ENCODE assay signal across 2 cellular contexts in the genomic region with DNA sequence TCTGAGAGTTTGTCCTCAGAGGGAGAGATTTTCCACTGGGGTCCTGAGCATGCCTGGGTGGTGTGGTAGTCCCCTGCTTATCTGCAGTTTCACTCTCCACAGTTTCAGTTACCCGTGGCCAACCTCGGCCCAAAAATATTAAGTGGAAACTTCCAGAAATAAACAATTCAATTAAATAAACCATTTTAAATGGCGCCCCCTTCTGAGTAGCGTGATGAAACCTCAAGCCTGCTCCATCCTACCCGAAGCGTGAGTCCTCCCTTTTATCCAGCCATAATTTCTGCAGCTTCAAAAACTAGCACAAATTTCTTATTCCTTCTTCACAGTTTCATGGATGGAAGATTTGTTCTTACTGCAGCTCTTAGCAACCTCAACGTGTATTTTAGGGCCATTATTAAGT.
TF ChIP-seq lines count a peak whose summit lies in the region.

No MANE protein-coding gene starts in this region.

TF ChIP-seq in IMR-90, 13 proteins besides CTCF, POLR2A, EP300 and RAD21:
- no peak for TF ChIP-seq MAFK (IDR thresholded peaks at IDR 0.05; ENCODE audit: low read depth, low read length)
- TF ChIP-seq MAZ (IDR thresholded peaks at IDR 0.05; ENCODE audit: borderline replicate concordance, low read depth, low read length), result no peak
- no peak for TF ChIP-seq RCOR1 (IDR thresholded peaks at IDR 0.05; ENCODE audit: insufficient replicate concordance, low read length)

TF ChIP-seq in H1, 55 proteins besides CTCF, POLR2A, EP300 and RAD21:
- TF ChIP-seq CHD1 (IDR thresholded peaks at IDR 0.05; ENCODE audit: low read depth, low read length) (no peak), ASH2L (IDR thresholded peaks at IDR 0.05; ENCODE audit: low read length) (no peak), POLR2AphosphoS5 (IDR thresholded peaks at IDR 0.05; ENCODE audit: low read depth, low read length) (no peak), BCL11A (IDR thresholded peaks at IDR 0.05; ENCODE audit: low read depth in 2 of 2, low read length in 2 of 2) (no peak), CHD2 (IDR thresholded peaks at IDR 0.05; ENCODE audit: low read length) (no peak), NANOG (IDR thresholded peaks at IDR 0.05; ENCODE audit: insufficient read depth, low read depth, low read length, poor library complexity, severe bottlenecking) (no peak), KDM5A (IDR thresholded peaks at IDR 0.05; ENCODE audit: low read length) (no peak), GTF2F1 (IDR thresholded peaks at IDR 0.05; ENCODE audit: borderline replicate concordance, low read depth, low read length) (no peak), JUN (IDR thresholded peaks at IDR 0.05; ENCODE audit: low read depth, low read length) (no peak), SIN3A (conservative IDR thresholded peaks at IDR 0.05 in 1 of 2, IDR thresholded peaks at IDR 0.05 in 1 of 2; ENCODE audit: low read depth in 1 of 2, low read length in 2 of 2) (no peak), SAP30 (IDR thresholded peaks at IDR 0.05; ENCODE audit: insufficient read depth, insufficient replicate concordance, low read length) (no peak), PHF8 (conservative IDR thresholded peaks at IDR 0.05; ENCODE audit: low read depth, low read length) (no peak), SIRT6 (IDR thresholded peaks at IDR 0.05; ENCODE audit: low read length) (no peak)
- TF ChIP-seq, protein P1, sequence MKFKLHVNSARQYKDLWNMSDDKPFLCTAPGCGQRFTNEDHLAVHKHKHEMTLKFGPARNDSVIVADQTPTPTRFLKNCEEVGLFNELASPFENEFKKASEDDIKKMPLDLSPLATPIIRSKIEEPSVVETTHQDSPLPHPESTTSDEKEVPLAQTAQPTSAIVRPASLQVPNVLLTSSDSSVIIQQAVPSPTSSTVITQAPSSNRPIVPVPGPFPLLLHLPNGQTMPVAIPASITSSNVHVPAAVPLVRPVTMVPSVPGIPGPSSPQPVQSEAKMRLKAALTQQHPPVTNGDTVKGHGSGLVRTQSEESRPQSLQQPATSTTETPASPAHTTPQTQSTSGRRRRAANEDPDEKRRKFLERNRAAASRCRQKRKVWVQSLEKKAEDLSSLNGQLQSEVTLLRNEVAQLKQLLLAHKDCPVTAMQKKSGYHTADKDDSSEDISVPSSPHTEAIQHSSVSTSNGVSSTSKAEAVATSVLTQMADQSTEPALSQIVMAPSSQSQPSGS (IDR thresholded peaks at IDR 0.05; ENCODE audit: low read length), result no peak
- TF ChIP-seq, protein P2, sequence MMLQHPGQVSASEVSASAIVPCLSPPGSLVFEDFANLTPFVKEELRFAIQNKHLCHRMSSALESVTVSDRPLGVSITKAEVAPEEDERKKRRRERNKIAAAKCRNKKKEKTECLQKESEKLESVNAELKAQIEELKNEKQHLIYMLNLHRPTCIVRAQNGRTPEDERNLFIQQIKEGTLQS (IDR thresholded peaks at IDR 0.05; ENCODE audit: insufficient read depth, low read depth, low read length), result no peak
TF ChIP-seq in H1: peak in this region for 0.
